In the genomic region with DNA sequence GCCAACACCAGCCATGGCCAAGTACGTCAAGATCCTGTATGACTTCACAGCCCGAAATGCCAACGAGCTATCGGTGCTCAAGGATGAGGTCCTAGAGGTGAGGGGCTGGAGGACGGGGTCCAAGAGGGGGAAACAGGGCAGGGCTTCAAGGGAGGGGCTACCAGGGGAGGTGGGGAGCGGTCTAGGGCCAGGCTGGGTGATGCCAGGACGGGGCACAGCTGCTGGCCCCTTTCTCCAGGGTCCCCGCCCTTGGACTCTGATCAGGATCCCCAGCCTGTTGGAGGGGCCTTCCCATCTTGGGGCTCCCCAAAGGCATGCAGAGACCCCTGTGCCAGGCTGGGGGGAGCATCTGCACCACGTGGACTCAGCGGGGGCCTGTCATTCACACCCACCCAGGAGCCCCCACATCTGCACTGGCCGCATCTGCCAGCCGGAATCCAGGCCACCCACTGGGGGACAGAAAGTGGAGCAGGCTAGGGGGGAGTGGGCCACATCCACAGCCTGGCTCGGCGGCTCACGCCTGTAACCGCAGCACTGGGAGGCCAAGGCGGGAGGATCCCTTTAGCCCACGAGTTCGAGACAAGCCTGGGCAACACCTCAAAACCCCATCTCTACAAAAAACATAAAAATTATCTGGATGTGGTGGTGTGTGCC, we compare ENCODE assay signal across 16 cellular contexts. TPM values are rescaled to one million over a fixed set of nuclear protein-coding genes. Genes with fewer than 3 reads are reported as not detected.
DNase-seq lines count a peak whose midpoint lies in the region; ATAC-seq lines count a peak whose summit lies in the region.
"Had no signal": no experiment of that assay in that cellular context is flagged by ENCODE, and none has a peak within 500 bp of the region (broad histone marks: within the 10 kb centered on the region; RNA-seq: fewer than 3 reads in every experiment).

No MANE protein-coding gene starts in this region.

- H3K4me1 Mint-ChIP-seq in T-helper 2 cell treated with Interferon-gamma antibody and Interleukin-4, amounts not matched to agents 5 μg/mL and 100 μg/mL, for 36 hours (ENCODE audit: low read depth) = peaks cover 10% of the 10 kb centered on the region
- H3K4me1 Mint-ChIP-seq in activated naive CD8-positive, alpha-beta T cell treated with anti-CD3 and anti-CD28 coated beads, Interleukin-2, amount 10 ng/mL, durations not matched to agents 7 days and 5 days = peaks cover 14% of the 10 kb centered on the region
- peaks cover 7 to 8% of the 10 kb centered on the region in 2 donors for H3K4me1 Mint-ChIP-seq in natural killer cell treated with Interleukin-12 subunit alpha and Interleukin-12 subunit beta and Interleukin-15 and Interleukin-18, amount 100 ng/mL, for 72 hours (ENCODE audit: low read depth in 2 of 2)

- POLR2A ChIA-PET in activated naive CD8-positive, alpha-beta T cell treated with anti-CD3 and anti-CD28 coated beads, Interleukin-2, amount 10 ng/mL, durations not matched to agents 7 days and 5 days (lab: Charles Lee) = interaction anchor here (1.2 to 5.5 kb wide), 10 partner anchors 22 to 283 kb away, joined by 3 to 26 read pairs (median 8); a partner anchor contains a TSS

- H3K27me3 Mint-ChIP-seq in T-helper 2 cell treated with Interferon-gamma antibody and Interleukin-4, amounts not matched to agents 5 μg/mL and 100 μg/mL, for 36 hours (ENCODE audit: low read depth) = peaks cover 25% of the 10 kb centered on the region
- peaks cover 11% of the 10 kb centered on the region for H3K27me3 Mint-ChIP-seq in activated naive CD8-positive, alpha-beta T cell treated with anti-CD3 and anti-CD28 coated beads, Interleukin-2, amount 10 ng/mL, durations not matched to agents 7 days and 5 days
- peaks cover 7 to 10% of the 10 kb centered on the region in 2 donors for H3K27me3 Mint-ChIP-seq in natural killer cell treated with Interleukin-12 subunit alpha and Interleukin-12 subunit beta and Interleukin-15 and Interleukin-18, amount 100 ng/mL, for 72 hours

- H3K4me3 ChIP-seq in H7 (ENCODE audit: insufficient read depth, low read depth, low read length) = no peak overlapping the region; the same call in 1 of the 2 replicates
- H3K4me3 ChIP-seq: A549, lung, ovary, smooth muscle cell had no signal

- no peak overlapping the region for H3K27ac ChIP-seq in caudate nucleus (ENCODE audit: low read depth, low read length)
- H3K27ac ChIP-seq: ovary, thoracic aorta had no signal

- ATAC-seq in activated naive CD8-positive, alpha-beta T cell treated with anti-CD3 and anti-CD28 coated beads, Interleukin-2, amount 10 ng/mL, durations not matched to agents 7 days and 5 days (ENCODE audit: low read depth) = no peak
- ATAC-seq in natural killer cell treated with Interleukin-12 subunit alpha and Interleukin-12 subunit beta and Interleukin-15 and Interleukin-18, amount 100 ng/mL, for 72 hours = no peak
- no peak for ATAC-seq in HG02571 (IDR thresholded peaks at IDR 0.05; ENCODE audit: unreplicated experiment)
- ATAC-seq: A549 had no signal

- H3K36me3 Mint-ChIP-seq in T-helper 2 cell treated with Interferon-gamma antibody and Interleukin-4, amounts not matched to agents 5 μg/mL and 100 μg/mL, for 36 hours (ENCODE audit: low read depth) = no peaks in the 10 kb centered on the region
- H3K36me3 Mint-ChIP-seq in activated naive CD8-positive, alpha-beta T cell treated with anti-CD3 and anti-CD28 coated beads, Interleukin-2, amount 10 ng/mL, durations not matched to agents 7 days and 5 days = no peaks in the 10 kb centered on the region
- no peaks in the 10 kb centered on the region for H3K36me3 Mint-ChIP-seq in natural killer cell treated with Interleukin-12 subunit alpha and Interleukin-12 subunit beta and Interleukin-15 and Interleukin-18, amount 100 ng/mL, for 72 hours

- H3K27ac Mint-ChIP-seq in T-helper 2 cell treated with Interferon-gamma antibody and Interleukin-4, amounts not matched to agents 5 μg/mL and 100 μg/mL, for 36 hours = no peak overlapping the region
- H3K27ac Mint-ChIP-seq in activated naive CD8-positive, alpha-beta T cell treated with anti-CD3 and anti-CD28 coated beads, Interleukin-2, amount 10 ng/mL, durations not matched to agents 7 days and 5 days = peak overlapping the region; percentile 73
- no peak overlapping the region for H3K27ac Mint-ChIP-seq in natural killer cell treated with Interleukin-12 subunit alpha and Interleukin-12 subunit beta and Interleukin-15 and Interleukin-18, amount 100 ng/mL, for 72 hours

- no peaks in the 10 kb centered on the region for H3K9me3 Mint-ChIP-seq in T-helper 2 cell treated with Interferon-gamma antibody and Interleukin-4, amounts not matched to agents 5 μg/mL and 100 μg/mL, for 36 hours
- no peaks in the 10 kb centered on the region for H3K9me3 Mint-ChIP-seq in activated naive CD8-positive, alpha-beta T cell treated with anti-CD3 and anti-CD28 coated beads, Interleukin-2, amount 10 ng/mL, durations not matched to agents 7 days and 5 days
- H3K9me3 Mint-ChIP-seq in natural killer cell treated with Interleukin-12 subunit alpha and Interleukin-12 subunit beta and Interleukin-15 and Interleukin-18, amount 100 ng/mL, for 72 hours = no peaks in the 10 kb centered on the region

- peak overlapping the region; percentile 77 for H3K4me3 Mint-ChIP-seq in T-helper 2 cell treated with Interferon-gamma antibody and Interleukin-4, amounts not matched to agents 5 μg/mL and 100 μg/mL, for 36 hours
- H3K4me3 Mint-ChIP-seq in activated naive CD8-positive, alpha-beta T cell treated with anti-CD3 and anti-CD28 coated beads, Interleukin-2, amount 10 ng/mL, durations not matched to agents 7 days and 5 days = peak overlapping the region; percentile 79
- peak overlapping the region; percentile 62 for H3K4me3 Mint-ChIP-seq in natural killer cell treated with Interleukin-12 subunit alpha and Interleukin-12 subunit beta and Interleukin-15 and Interleukin-18, amount 100 ng/mL, for 72 hours

- H3K27me3 ChIP-seq in H7 (ENCODE audit: control insufficient read depth, insufficient read depth, low read length) = peaks cover 26% of the 10 kb centered on the region
- H3K27me3 ChIP-seq: ovary had no signal

- DNase-seq in T-helper 2 cell treated with Interferon-gamma antibody and Interleukin-4, amounts not matched to agents 5 μg/mL and 100 μg/mL, for 36 hours (ENCODE audit: low spot score) = no peak
- no peak for DNase-seq in T-helper 2 cell
- peak; percentile 60 for DNase-seq in H7
- no peak for DNase-seq in activated naive CD8-positive, alpha-beta T cell treated with anti-CD3 and anti-CD28 coated beads, Interleukin-2, amount 10 ng/mL, durations not matched to agents 7 days and 5 days
- peak; percentile 56 for DNase-seq in natural killer cell treated with Interleukin-12 subunit alpha and Interleukin-12 subunit beta and Interleukin-15 and Interleukin-18, amount 100 ng/mL, for 72 hours (ENCODE audit: low spot score)
- DNase-seq in HuH-7 (ENCODE audit: low spot score) = no peak
- DNase-seq in caudate nucleus (lab: John Stamatoyannopoulos, UW) = no peak
- DNase-seq: activated CD4-positive, alpha-beta T cell treated with anti-CD3 and anti-CD28 coated beads for 4 hours; hypothalamus; MV-4-11 had no signal

- no peaks in the 10 kb centered on the region for H3K36me3 ChIP-seq in H7 (replicated peaks; ENCODE audit: control insufficient read depth, insufficient read depth, low read length)
- H3K36me3 ChIP-seq: ovary, thoracic aorta had no signal

RNA-seq across cellular contexts. Expression of a gene that starts 18.8 kb away (rescaled TPM):
- total RNA-seq in H7 (2014; rRNA removed; shearing (Covaris generic)) = 3.7 and 18.8 TPM in 2 replicates
- total RNA-seq in activated naive CD8-positive, alpha-beta T cell treated with anti-CD3 and anti-CD28 coated beads, Interleukin-2, amount 10 ng/mL, durations not matched to agents 7 days and 5 days = 10 to 100 TPM; 19.0 to 24.5 TPM
- total RNA-seq in natural killer cell treated with Interleukin-12 subunit alpha and Interleukin-12 subunit beta and Interleukin-15 and Interleukin-18, amount 100 ng/mL, for 72 hours = 10 to 100 TPM in 1 of 2 donors, 1 to 10 TPM in 1; 2.9 to 13.0 TPM

RNA-seq across cellular contexts. Expression of a gene that starts 22.4 kb away (rescaled TPM):
- 264 and 269 TPM in 2 replicates for total RNA-seq in H7 (2014; rRNA removed; shearing (Covaris generic))
- total RNA-seq in activated naive CD8-positive, alpha-beta T cell treated with anti-CD3 and anti-CD28 coated beads, Interleukin-2, amount 10 ng/mL, durations not matched to agents 7 days and 5 days = 100 to 1,000 TPM; 199 to 206 TPM
- total RNA-seq in natural killer cell treated with Interleukin-12 subunit alpha and Interleukin-12 subunit beta and Interleukin-15 and Interleukin-18, amount 100 ng/mL, for 72 hours = 100 to 1,000 TPM; 201 to 242 TPM

RNA-seq across cellular contexts. Expression of a gene that starts 29.2 kb away (rescaled TPM):
- total RNA-seq in H7 (2014; rRNA removed; shearing (Covaris generic)) = 27.0 and 36.0 TPM in 2 replicates
- 10 to 100 TPM; 38.9 to 39.7 TPM for total RNA-seq in activated naive CD8-positive, alpha-beta T cell treated with anti-CD3 and anti-CD28 coated beads, Interleukin-2, amount 10 ng/mL, durations not matched to agents 7 days and 5 days
- total RNA-seq in natural killer cell treated with Interleukin-12 subunit alpha and Interleukin-12 subunit beta and Interleukin-15 and Interleukin-18, amount 100 ng/mL, for 72 hours = 10 to 100 TPM; 15.3 to 20.3 TPM

RNA-seq across cellular contexts. Expression of a gene that starts 29.8 kb away (rescaled TPM):
- total RNA-seq in H7 (2014; rRNA removed; shearing (Covaris generic)) = 69.0 and 74.6 TPM in 2 replicates
- total RNA-seq in activated naive CD8-positive, alpha-beta T cell treated with anti-CD3 and anti-CD28 coated beads, Interleukin-2, amount 10 ng/mL, durations not matched to agents 7 days and 5 days = 10 to 100 TPM; 33.1 to 36.0 TPM
- 10 to 100 TPM; 23.2 to 83.6 TPM for total RNA-seq in natural killer cell treated with Interleukin-12 subunit alpha and Interleukin-12 subunit beta and Interleukin-15 and Interleukin-18, amount 100 ng/mL, for 72 hours

RNA-seq across cellular contexts. Expression of a gene that starts 52.4 kb away (rescaled TPM):
- 48.7 and 54.6 TPM in 2 replicates for total RNA-seq in H7 (2014; rRNA removed; shearing (Covaris generic))
- total RNA-seq in activated naive CD8-positive, alpha-beta T cell treated with anti-CD3 and anti-CD28 coated beads, Interleukin-2, amount 10 ng/mL, durations not matched to agents 7 days and 5 days = 10 to 100 TPM; 59.8 to 62.4 TPM
- 10 to 100 TPM; 42.2 to 99.7 TPM for total RNA-seq in natural killer cell treated with Interleukin-12 subunit alpha and Interleukin-12 subunit beta and Interleukin-15 and Interleukin-18, amount 100 ng/mL, for 72 hours

Comparison
In these comparisons a context has a peak if more than half of its experiments do, and no peak if none do; other contexts are left out.
1. DNase-seq: peak in H7 (single experiment) and natural killer cell treated with Interleukin-12 subunit alpha and Interleukin-12 subunit beta and Interleukin-15 and Interleukin-18, amount 100 ng/mL, for 72 hours (single experiment); none in T-helper 2 cell treated with Interferon-gamma antibody and Interleukin-4, amounts not matched to agents 5 μg/mL and 100 μg/mL, for 36 hours (single experiment), T-helper 2 cell (0 of 5), activated naive CD8-positive, alpha-beta T cell treated with anti-CD3 and anti-CD28 coated beads, Interleukin-2, amount 10 ng/mL, durations not matched to agents 7 days and 5 days (single experiment), HuH-7 (single experiment) and caudate nucleus (0 of 61).
2. Peak in every context shown above with its lines, with median percentiles within 50 percentile points of each other: H3K4me3 Mint-ChIP-seq.